Comparison of ENCODE assay signal across 8 cellular contexts in genomic region chr14:61503167-61503801, GRCh38.
A peak's percentile ranks its signal among the peaks of the same experiment; 100 is the strongest.
DNase-seq lines count a peak whose midpoint lies in the region; ATAC-seq and TF ChIP-seq lines count a peak whose summit lies in the region.

No MANE protein-coding gene starts in this region.

- H3K4me3 Mint-ChIP-seq in WTC11 = 0 out of 2 replicates have a peak overlapping the region, but pooled peaks have one; percentile 1

- peak; percentile 74 for ATAC-seq in HG02970 (IDR thresholded peaks at IDR 0.05; ENCODE audit: low FRiP score, unreplicated experiment)
- 0 out of 2 replicates have a peak, but pooled peaks have one; percentile 7 for ATAC-seq in WTC11

- H3K4me1 Mint-ChIP-seq in WTC11 = peaks cover 83% of the 10 kb centered on the region

- no peaks in the 10 kb centered on the region for H3K27me3 Mint-ChIP-seq in WTC11 (ENCODE audit: low read depth)

- H3K36me3 Mint-ChIP-seq in WTC11 = no peaks in the 10 kb centered on the region

- CTCF ChIA-PET in WTC11 (lab: Charles Lee) = no interaction called here

- peaks cover 10% of the 10 kb centered on the region for H3K9me3 Mint-ChIP-seq in WTC11

- POLR2A ChIA-PET in WTC11 (lab: Charles Lee) = interaction anchor here (1.3 to 1.8 kb wide), 3 partner anchors 34 to 192 kb away, joined by 3 to 9 read pairs (median 5); partner anchors contain the start of gene HIF1A

- H3K27ac Mint-ChIP-seq in WTC11 = peak overlapping the region; percentile 99

- in situ Hi-C loops in GM18951 (cut with MboI; ENCODE audit: low sequenced_read_pairs, unreplicated experiment) = no loop called here

- TF ChIP-seq CTCF in WTC11 (IDR thresholded peaks at IDR 0.05) = no peak

- TF ChIP-seq POLR2A in GM18951 (IDR thresholded peaks at IDR 0.05; ENCODE audit: extremely low read depth, insufficient read depth, insufficient read length) = peak; percentile 13

- DNase-seq in WTC11 (ENCODE audit: low spot score) (no peak), retina (no peak), cerebellar nuclear complex (lab: John Stamatoyannopoulos, UW) (no peak), NCI-H2227 (lab: John Stamatoyannopoulos, UW; ENCODE audit: unreplicated experiment) (no peak)
- DNase-seq in effector CD4-positive, alpha-beta T cell = peak; percentile 53
- peak; percentile 83 for DNase-seq in stimulated activated CD4-positive, alpha-beta T cell treated with anti-CD3 and anti-CD28 coated beads, Interleukin-1b, Interleukin-23, amount 100 ng/mL, for 48 hours

TF ChIP-seq in WTC11, 78 proteins besides CTCF, POLR2A, EP300 and RAD21:
- TF ChIP-seq ZNF281 (CRISPR knock-in tag; IDR thresholded peaks at IDR 0.05) (no peak), E2F1 (CRISPR knock-in tag; IDR thresholded peaks at IDR 0.05) (no peak), ZNF425 (CRISPR knock-in tag; conservative IDR thresholded peaks at IDR 0.05) (no peak), NR3C1 (CRISPR knock-in tag; conservative IDR thresholded peaks at IDR 0.05; ENCODE audit: low read depth) (no peak), CREB1 (CRISPR knock-in tag; IDR thresholded peaks at IDR 0.05) (no peak)

Comparison
In these comparisons a context has a peak if more than half of its experiments do, and no peak if none do; other contexts are left out.
1. DNase-seq: peak in effector CD4-positive, alpha-beta T cell (single experiment) and stimulated activated CD4-positive, alpha-beta T cell treated with anti-CD3 and anti-CD28 coated beads, Interleukin-1b, Interleukin-23, amount 100 ng/mL, for 48 hours (single experiment); none in WTC11 (single experiment), retina (single experiment), cerebellar nuclear complex (0 of 2) and NCI-H2227 (single experiment).